Comparison of ENCODE assay signal across 20 cellular contexts in the genomic region with DNA sequence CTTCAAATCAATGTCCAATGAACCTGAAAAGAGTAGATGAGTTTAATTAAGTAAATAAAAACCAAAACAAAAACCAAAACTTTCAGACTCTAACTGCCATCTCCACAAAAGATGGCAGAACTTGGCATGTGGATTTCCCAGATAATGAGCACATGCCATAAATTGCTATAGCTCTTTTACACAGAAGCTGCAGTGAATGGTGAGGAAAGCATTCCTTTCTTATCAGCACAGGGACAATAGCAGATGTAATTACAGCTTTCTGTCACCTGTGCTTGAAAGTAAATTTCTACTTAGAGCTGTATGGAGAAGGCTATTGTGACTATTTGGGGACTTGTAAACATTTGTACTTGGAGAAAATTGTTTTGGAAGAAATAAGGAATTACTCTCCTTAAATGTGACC.
"Had no signal": no experiment of that assay in that cellular context is flagged by ENCODE, and none has a peak within 500 bp of the region (broad histone marks: within the 10 kb centered on the region; RNA-seq: fewer than 3 reads in every experiment).

No MANE protein-coding gene starts in this region.

- H3K4me1 ChIP-seq: colonic mucosa, foreskin keratinocyte, left ventricle myocardium inferior, lower lobe of right lung, psoas muscle, right lobe of liver had no signal

- H3K27ac ChIP-seq: colonic mucosa, foreskin keratinocyte, left ventricle myocardium inferior, lower lobe of right lung, neutrophil, psoas muscle, right lobe of liver, thoracic aorta had no signal

- H3K4me3 ChIP-seq: colonic mucosa, left ventricle myocardium inferior, lower lobe of right lung, psoas muscle, right lobe of liver, spleen, thoracic aorta, transverse colon had no signal

- DNase-seq: colonic mucosa; dermis blood vessel endothelial cell; foreskin keratinocyte; immature natural killer cell; left ventricle myocardium inferior; lower lobe of right lung; midbrain; naive B cell; psoas muscle; retina; right lobe of liver; spleen; stimulated activated CD4-positive, alpha-beta T cell treated with anti-CD3 and anti-CD28 coated beads, Interleukin-15, amount 100 ng/mL, for 24 hours; stimulated activated CD4-positive, alpha-beta T cell treated with anti-CD3 and anti-CD28 coated beads, Interleukin-1b, Interleukin-23, amount 100 ng/mL, for 48 hours; stimulated activated CD4-positive, alpha-beta T cell treated with anti-CD3 and anti-CD28 coated beads, Interleukin-4, amount 100 ng/mL, for 24 hours; stimulated activated naive B cell treated with anti-CD40 and anti-IgM and Interleukin-4, amounts not matched to agents 10 μg/mL and 1 μg/mL and 100 μg/mL, for 72 hours; stimulated activated naive CD8-positive, alpha-beta T cell treated with anti-CD3 and anti-CD28 coated beads, Interleukin-15, amount 100 ng/mL, for 72 hours; transverse colon had no signal

- H3K9me3 ChIP-seq: colonic mucosa, lower lobe of right lung, neutrophil, psoas muscle, right lobe of liver, thoracic aorta, transverse colon had no signal

- H3K36me3 ChIP-seq: colonic mucosa, left ventricle myocardium inferior, lower lobe of right lung, neutrophil, right lobe of liver, spleen, thoracic aorta, transverse colon had no signal

- H3K27me3 ChIP-seq: colonic mucosa, foreskin keratinocyte, neutrophil, right lobe of liver, spleen, transverse colon had no signal
